Comparison of ENCODE assay signal across 8 cellular contexts in genomic region chr1:23957096-23957495, GRCh38. TPM values are rescaled to one million over a fixed set of nuclear protein-coding genes. Genes with fewer than 3 reads are reported as not detected.
A peak's percentile ranks its signal among the peaks of the same experiment; 100 is the strongest.
DNase-seq lines count a peak whose midpoint lies in the region.
"Had no signal": no experiment of that assay in that cellular context is flagged by ENCODE, and none has a peak within 500 bp of the region (broad histone marks: within the 10 kb centered on the region; RNA-seq: fewer than 3 reads in every experiment).

No MANE protein-coding gene starts in this region.

- H2BK15ac ChIP-seq in neuronal stem cell (ENCODE audit: low read length), result no peak overlapping the region

- no peak overlapping the region for H2AK5ac ChIP-seq in neuronal stem cell (ENCODE audit: low read depth, low read length)

- no peak overlapping the region for H3K4ac ChIP-seq in neuronal stem cell (ENCODE audit: low read length)

- no peak overlapping the region for H3K4me2 ChIP-seq in neuronal stem cell (ENCODE audit: insufficient read depth, low read length, poor library complexity, severe bottlenecking)

- H2BK5ac ChIP-seq in neuronal stem cell (ENCODE audit: low read length), result no peak overlapping the region

- H2BK12ac ChIP-seq in neuronal stem cell (ENCODE audit: low read length), result no peak overlapping the region

- no peak overlapping the region for H3K27ac ChIP-seq in neuronal stem cell (replicated peaks; ENCODE audit: low read length)

- H2AFZ ChIP-seq in neuronal stem cell (ENCODE audit: low read length), result peak overlapping the region; percentile 27

- no peaks in the 10 kb centered on the region for H3K9me3 ChIP-seq in neuronal stem cell (replicated peaks in 1 of 2; ENCODE audit: control insufficient read depth in 2 of 2, insufficient read depth in 1 of 2, low read depth in 1 of 2, low read length in 2 of 2)

- H3K79me1 ChIP-seq in neuronal stem cell (ENCODE audit: low read depth, low read length), result peaks cover 3% of the 10 kb centered on the region

- peaks cover 0 to 20% of the 10 kb centered on the region in 2 donors for H3K36me3 ChIP-seq in neuronal stem cell (replicated peaks in 1 of 2; ENCODE audit: control insufficient read depth in 2 of 2, insufficient read depth in 2 of 2, low read length in 2 of 2)

- H3K18ac ChIP-seq in neuronal stem cell (ENCODE audit: low read length), result no peak overlapping the region

- no peak overlapping the region for H3K14ac ChIP-seq in neuronal stem cell (ENCODE audit: low read length)

- H3K27me3 ChIP-seq in neuronal stem cell (ENCODE audit: control insufficient read depth in 3 of 3, insufficient read depth in 3 of 3, low read depth in 1 of 3, low read length in 3 of 3), result no peaks in the 10 kb centered on the region

- H4K91ac ChIP-seq in neuronal stem cell (ENCODE audit: low read depth, low read length, poor library complexity), result no peak overlapping the region

- H4K8ac ChIP-seq in neuronal stem cell (ENCODE audit: low read depth, low read length), result no peak overlapping the region

- DNase-seq in DMS79 (lab: John Stamatoyannopoulos, UW) (peak; percentile 92), NCI-H446 treated with DMSO at 0.1 percent for 48 hours (lab: John Stamatoyannopoulos, UW) (peak; percentile 85), cerebellar nuclear complex (lab: John Stamatoyannopoulos, UW) (peak; percentile 16 to 64), neuronal stem cell (ENCODE audit: low spot score) (no peak), hepatic stellate cell (ENCODE audit: low spot score) (no peak), COLO829 (ENCODE audit: low spot score) (no peak), hypothalamus (lab: John Stamatoyannopoulos, UW) (no peak)
- DNase-seq: NCI-H2081 treated with DMSO at 0.1 percent for 48 hours had no signal

- no CpG with 5 or more reads among the region's 7 CpGs for WGBS in neuronal stem cell (ENCODE audit: extremely low coverage in 2 of 2, insufficient read length in 2 of 2, insufficient replicate concordance in 1 of 2), 2 donors

- no peak overlapping the region for H3K9ac ChIP-seq in neuronal stem cell (ENCODE audit: low read depth, low read length, poor library complexity)

- H2BK120ac ChIP-seq in neuronal stem cell (ENCODE audit: low read depth, low read length), result no peak overlapping the region

- H3K23ac ChIP-seq in neuronal stem cell (ENCODE audit: low read depth, low read length, poor library complexity), result no peak overlapping the region

- H3K4me1 ChIP-seq in neuronal stem cell (ENCODE audit: control insufficient read depth in 2 of 2, insufficient read depth in 1 of 2, low read depth in 1 of 2, low read length in 2 of 2), result peaks cover 0 to 3% of the 10 kb centered on the region in 2 donors

- H3K4me3 ChIP-seq in neuronal stem cell (ENCODE audit: low read length in 2 of 2), result no peak overlapping the region

RNA-seq across cellular contexts. Expression of gene PNRC2, which starts 2.5 kb away (rescaled TPM):
- polyA plus RNA-seq in neuronal stem cell (2013, experiment 1 of 2), result 227 TPM
- polyA plus RNA-seq in neuronal stem cell (2013, experiment 2 of 2), result 230 TPM

RNA-seq across cellular contexts. Expression of gene SRSF10, which starts 23.0 kb away (rescaled TPM):
- polyA plus RNA-seq in neuronal stem cell (2013, experiment 1 of 2), result 97.6 TPM
- polyA plus RNA-seq in neuronal stem cell (2013, experiment 2 of 2), result 99.1 TPM

RNA-seq across cellular contexts. Expression of gene CNR2, which starts 43.9 kb away (rescaled TPM):
- polyA plus RNA-seq in neuronal stem cell (2013, experiment 1 of 2), result 0.01 TPM
- polyA plus RNA-seq in neuronal stem cell (2013, experiment 2 of 2), result not detected

Comparison
In these comparisons a context has a peak if more than half of its experiments do, and no peak if none do; other contexts are left out.
1. DNase-seq: peak in DMS79 (single experiment), NCI-H446 treated with DMSO at 0.1 percent for 48 hours (single experiment) and cerebellar nuclear complex (2 of 2); none in neuronal stem cell (single experiment), hepatic stellate cell (single experiment), COLO829 (single experiment) and hypothalamus (0 of 51).